1 cellular context compared by ENCODE assay signal in genomic region chr19:54156953-54157352, GRCh38.
TF ChIP-seq lines count a peak whose summit lies in the region.

No MANE protein-coding gene starts in this region.

TF ChIP-seq in GM23338, 12 proteins besides CTCF, POLR2A, EP300 and RAD21 (continued from another document):
- TF ChIP-seq ZNF462 (CRISPR knock-in tag; IDR thresholded peaks at IDR 0.05): no peak
- no peak for TF ChIP-seq CREB1 (CRISPR knock-in tag; IDR thresholded peaks at IDR 0.05; ENCODE audit: low read depth)
- TF ChIP-seq EZH2 (IDR thresholded peaks at IDR 0.05; ENCODE audit: low read depth, unreplicated experiment): no peak
- TF ChIP-seq ZNF331 (CRISPR knock-in tag; IDR thresholded peaks at IDR 0.05; ENCODE audit: low read depth): no peak
- no peak for TF ChIP-seq ETS1 (IDR thresholded peaks at IDR 0.05)
